34 cellular contexts compared by ENCODE assay signal in genomic region chr13:75214846-75215245, GRCh38.
"Had no signal": no experiment of that assay in that cellular context is flagged by ENCODE, and none has a peak within 500 bp of the region (broad histone marks: within the 10 kb centered on the region; RNA-seq: fewer than 3 reads in every experiment).

No MANE protein-coding gene starts in this region.

- ATAC-seq: Panc1, Right ventricle myocardium inferior, SK-N-SH treated with all-trans-retinoic acid at 6 μM for 48 hours had no signal

- H3K9me3 ChIP-seq: MG63, SJCRH30 had no signal

- H3K4me1 ChIP-seq: SJCRH30 had no signal

- H3K27ac ChIP-seq: KMS-11, PC-9, RWPE1, SJCRH30, SK-N-MC had no signal

- H2AFZ ChIP-seq: PC-9 had no signal

- H3K9ac ChIP-seq: KMS-11 had no signal

- H3K36me3 ChIP-seq: MG63, SJCRH30 had no signal

- FAIRE-seq: RCC 7860 had no signal

- DNase-seq: Karpas-422, MG63, NCI-H1048, NCI-H1092 treated with DMSO at 0.1 percent for 48 hours, NCI-H1105 treated with DMSO at 0.1 percent for 48 hours, NCI-H1417, NCI-H1436, NCI-H146, NCI-H1694, NCI-H187, NCI-H1930, NCI-H2029 treated with DMSO at 0.1 percent for 48 hours, NCI-H2081 treated with DMSO at 0.1 percent for 48 hours, NCI-H2107, NCI-H2171, NCI-H226, NCI-H446 treated with DMSO at 0.1 percent for 48 hours, NCI-H510A, NCI-H524, NCI-H526, NCI-H69, NCI-H748 treated with DMSO at 0.1 percent for 48 hours, NCI-H82, PC-9, SHP77, SIG-M5, SJCRH30 had no signal

- H3K27me3 ChIP-seq: MG63, SJCRH30 had no signal

- H3K4me2 ChIP-seq: KMS-11, PC-9 had no signal

- H3K4me3 ChIP-seq: MG63, PC-9, SJCRH30, SK-N-MC had no signal
